Comparison of ENCODE assay signal across 7 cellular contexts in genomic region chr10:79779310-79779938, GRCh38.
DNase-seq lines count a peak whose midpoint lies in the region; ATAC-seq lines count a peak whose summit lies in the region.

No MANE protein-coding gene starts in this region.

- ATAC-seq in GM18858 (IDR thresholded peaks at IDR 0.05; ENCODE audit: unreplicated experiment) (peak; percentile 87), HG02970 (IDR thresholded peaks at IDR 0.05; ENCODE audit: low FRiP score, unreplicated experiment) (peak; percentile 81)

- peak; percentile 29 for DNase-seq in NCI-H510A treated with DMSO at 0.1 percent for 48 hours (lab: John Stamatoyannopoulos, UW)
- peak; percentile 50 for DNase-seq in activated CD4-positive, alpha-beta T cell treated with anti-CD3 and anti-CD28 coated beads, Interleukin-2, amount 50 U/mL, for 4 hours
- peak; percentile 56 for DNase-seq in cerebellar cortex (ENCODE audit: low spot score)
- peak; percentile 83 for DNase-seq in islet precursor cell
- peak; percentile 4 for DNase-seq in smooth muscle cell of the brain vasculature (ENCODE audit: low read depth, low spot score)

Comparison
In these comparisons a context has a peak if more than half of its experiments do, and no peak if none do; other contexts are left out.
1. Peak in every context shown above with its lines: DNase-seq and ATAC-seq.
2. DNase-seq: peak in every context shown above with its lines; median percentile 83 in islet precursor cell; 56 in cerebellar cortex; 50 in activated CD4-positive, alpha-beta T cell treated with anti-CD3 and anti-CD28 coated beads, Interleukin-2, amount 50 U/mL, for 4 hours; 29 in NCI-H510A treated with DMSO at 0.1 percent for 48 hours; 4 in smooth muscle cell of the brain vasculature.